22 cellular contexts compared by ENCODE assay signal in the genomic region with DNA sequence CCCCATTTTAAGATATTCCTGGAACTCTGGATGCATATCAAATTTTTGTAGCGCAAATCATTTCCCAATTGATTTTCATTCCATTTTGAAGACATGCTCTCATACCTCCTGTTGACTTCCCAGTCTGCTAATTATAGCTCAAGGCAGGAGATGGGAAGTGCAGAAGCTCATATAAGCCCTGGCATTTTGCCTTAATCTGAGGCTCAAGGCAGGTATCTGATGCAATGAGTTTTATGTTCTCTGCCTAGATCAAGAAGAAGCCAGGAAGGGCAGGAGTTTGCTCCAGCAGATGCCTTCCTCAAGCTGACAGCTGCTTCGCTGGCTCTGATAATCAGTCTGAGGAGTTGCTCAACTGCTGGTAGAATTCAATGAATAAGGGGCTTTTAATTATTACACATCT.
DNase-seq lines count a peak whose midpoint lies in the region; ATAC-seq and TF ChIP-seq lines count a peak whose summit lies in the region.
"Had no signal": no experiment of that assay in that cellular context is flagged by ENCODE, and none has a peak within 500 bp of the region (broad histone marks: within the 10 kb centered on the region; RNA-seq: fewer than 3 reads in every experiment).

No MANE protein-coding gene starts in this region.

- WGBS in body of pancreas, 2 donors, result 38 to 66% methylated on average over 2 of the region's 2 CpGs

- no peaks in the 10 kb centered on the region for H4K20me1 ChIP-seq in Karpas-422 (ENCODE audit: insufficient read depth, low read depth, low read length)
- H4K20me1 ChIP-seq: BLaER1 had no signal

- no peak overlapping the region for H3K4me2 ChIP-seq in Karpas-422 (ENCODE audit: low read depth, low read length, poor library complexity, severe bottlenecking)
- H3K4me2 ChIP-seq: BLaER1 had no signal

- no peaks in the 10 kb centered on the region for H3K36me3 Mint-ChIP-seq in T-helper 2 cell treated with Interferon-gamma antibody and Interleukin-4, amounts not matched to agents 5 μg/mL and 100 μg/mL, for 36 hours (ENCODE audit: low read depth)
- H3K36me3 Mint-ChIP-seq in stimulated activated effector memory CD8-positive, alpha-beta T cell treated with anti-CD3 and anti-CD28 coated beads, Interleukin-12 subunit alpha, Interleukin-12 subunit beta, amount 100 ng/mL, for 72 hours, result no peaks in the 10 kb centered on the region
- H3K36me3 Mint-ChIP-seq: activated naive CD8-positive, alpha-beta T cell treated with anti-CD3 and anti-CD28 coated beads, Interleukin-2, amount 10 ng/mL, durations not matched to agents 7 days and 5 days had no signal

- TF ChIP-seq POLR2A in body of pancreas (IDR thresholded peaks at IDR 0.05) (no peak), vagina (IDR thresholded peaks at IDR 0.05) (no peak)

- H3K27ac Mint-ChIP-seq in T-helper 2 cell treated with Interferon-gamma antibody and Interleukin-4, amounts not matched to agents 5 μg/mL and 100 μg/mL, for 36 hours, result no peak overlapping the region
- no peak overlapping the region for H3K27ac Mint-ChIP-seq in stimulated activated effector memory CD8-positive, alpha-beta T cell treated with anti-CD3 and anti-CD28 coated beads, Interleukin-12 subunit alpha, Interleukin-12 subunit beta, amount 100 ng/mL, for 72 hours
- H3K27ac Mint-ChIP-seq: activated naive CD8-positive, alpha-beta T cell treated with anti-CD3 and anti-CD28 coated beads, Interleukin-2, amount 10 ng/mL, durations not matched to agents 7 days and 5 days; activated T-cell treated with anti-CD3 and anti-CD28 coated beads, Interleukin-2, amount 50 U/mL, for 24 hours; nephron; stimulated activated naive B cell treated with anti-CD40 and anti-IgM and Interleukin-4, amounts not matched to agents 10 μg/mL and 1 μg/mL and 100 μg/mL, for 72 hours had no signal

- peaks cover 5% of the 10 kb centered on the region for H3K27me3 Mint-ChIP-seq in T-helper 2 cell treated with Interferon-gamma antibody and Interleukin-4, amounts not matched to agents 5 μg/mL and 100 μg/mL, for 36 hours (ENCODE audit: low read depth)

- peak; percentile 42 for ATAC-seq in body of pancreas
- no peak for ATAC-seq in stimulated activated effector memory CD8-positive, alpha-beta T cell treated with anti-CD3 and anti-CD28 coated beads, Interleukin-12 subunit alpha, Interleukin-12 subunit beta, amount 100 ng/mL, for 72 hours
- ATAC-seq: esophagus mucosa; lower lobe of right lung; stimulated activated naive B cell treated with anti-CD40 and anti-IgM and Interleukin-4, amounts not matched to agents 10 μg/mL and 1 μg/mL and 100 μg/mL, for 72 hours had no signal

- DNase-seq in DMS 273 treated with DMSO at 0.1 percent for 48 hours (lab: John Stamatoyannopoulos, UW) (peak; percentile 62), Karpas-422 (peak; percentile 28), body of pancreas (peak in 2 of 4 donors; percentile 13 to 27), myocyte (ENCODE audit: low read depth) (peak; percentile 18), vagina (ENCODE audit: extremely low spot score in 2 of 2) (no peak)
- no peak for DNase-seq in T-helper 2 cell treated with Interferon-gamma antibody and Interleukin-4, amounts not matched to agents 5 μg/mL and 100 μg/mL, for 36 hours (ENCODE audit: low spot score)
- DNase-seq in stimulated activated effector memory CD8-positive, alpha-beta T cell treated with anti-CD3 and anti-CD28 coated beads, Interleukin-12 subunit alpha, Interleukin-12 subunit beta, amount 100 ng/mL, for 72 hours (ENCODE audit: low spot score in 2 of 2), result no peak
- DNase-seq: activated CD4-positive, alpha-beta T cell treated with anti-CD3 and anti-CD28 coated beads for 48 hours; activated gamma-delta T cell treated with Interleukin-2 at 50 U/mL for 16 hours; activated naive CD8-positive, alpha-beta T cell treated with anti-CD3 and anti-CD28 coated beads, Interleukin-2, amount 10 ng/mL, durations not matched to agents 7 days and 5 days; activated T-cell treated with anti-CD3 and anti-CD28 coated beads, Interleukin-2, amount 50 U/mL, for 24 hours; foreskin fibroblast; H7; heart left ventricle; lower lobe of right lung; NCI-H1436 treated with DMSO at 0.1 percent for 48 hours; stimulated activated naive B cell treated with anti-CD40 and anti-IgM and Interleukin-4, amounts not matched to agents 10 μg/mL and 1 μg/mL and 100 μg/mL, for 72 hours had no signal

- H3K9me3 ChIP-seq in Karpas-422 (ENCODE audit: low read length) (no peaks in the 10 kb centered on the region), body of pancreas (no peaks in the 10 kb centered on the region), vagina (no peaks in the 10 kb centered on the region)
- H3K9me3 ChIP-seq: ascending aorta, BLaER1, lower lobe of right lung had no signal

- no peak overlapping the region for H3K9ac ChIP-seq in Karpas-422 (ENCODE audit: low read length)
- H3K9ac ChIP-seq: BLaER1 had no signal

- H3K4me3 Mint-ChIP-seq in T-helper 2 cell treated with Interferon-gamma antibody and Interleukin-4, amounts not matched to agents 5 μg/mL and 100 μg/mL, for 36 hours, result no peak overlapping the region
- H3K4me3 Mint-ChIP-seq in stimulated activated effector memory CD8-positive, alpha-beta T cell treated with anti-CD3 and anti-CD28 coated beads, Interleukin-12 subunit alpha, Interleukin-12 subunit beta, amount 100 ng/mL, for 72 hours, result no peak overlapping the region
- H3K4me3 Mint-ChIP-seq: activated naive CD8-positive, alpha-beta T cell treated with anti-CD3 and anti-CD28 coated beads, Interleukin-2, amount 10 ng/mL, durations not matched to agents 7 days and 5 days; activated T-cell treated with anti-CD3 and anti-CD28 coated beads, Interleukin-2, amount 50 U/mL, for 24 hours; nephron; stimulated activated naive B cell treated with anti-CD40 and anti-IgM and Interleukin-4, amounts not matched to agents 10 μg/mL and 1 μg/mL and 100 μg/mL, for 72 hours had no signal

- no peaks in the 10 kb centered on the region for H3K9me3 Mint-ChIP-seq in T-helper 2 cell treated with Interferon-gamma antibody and Interleukin-4, amounts not matched to agents 5 μg/mL and 100 μg/mL, for 36 hours
- peaks cover 6% of the 10 kb centered on the region for H3K9me3 Mint-ChIP-seq in stimulated activated effector memory CD8-positive, alpha-beta T cell treated with anti-CD3 and anti-CD28 coated beads, Interleukin-12 subunit alpha, Interleukin-12 subunit beta, amount 100 ng/mL, for 72 hours
- H3K9me3 Mint-ChIP-seq: activated naive CD8-positive, alpha-beta T cell treated with anti-CD3 and anti-CD28 coated beads, Interleukin-2, amount 10 ng/mL, durations not matched to agents 7 days and 5 days had no signal

- no peak overlapping the region for H2AFZ ChIP-seq in Karpas-422 (ENCODE audit: low read length)

- TF ChIP-seq CTCF in body of pancreas (IDR thresholded peaks at IDR 0.05) (no peak), vagina (IDR thresholded peaks at IDR 0.05) (no peak)

- H3K27ac ChIP-seq in Karpas-422 (ENCODE audit: low read length), result no peak overlapping the region
- no peak overlapping the region for H3K27ac ChIP-seq in body of pancreas
- no peak overlapping the region for H3K27ac ChIP-seq in vagina
- H3K27ac ChIP-seq: ascending aorta, BLaER1, heart left ventricle, lower lobe of right lung, skin epidermis had no signal

- no peaks in the 10 kb centered on the region for H3K4me1 Mint-ChIP-seq in T-helper 2 cell treated with Interferon-gamma antibody and Interleukin-4, amounts not matched to agents 5 μg/mL and 100 μg/mL, for 36 hours (ENCODE audit: low read depth)
- H3K4me1 Mint-ChIP-seq in stimulated activated effector memory CD8-positive, alpha-beta T cell treated with anti-CD3 and anti-CD28 coated beads, Interleukin-12 subunit alpha, Interleukin-12 subunit beta, amount 100 ng/mL, for 72 hours, result no peaks in the 10 kb centered on the region
- H3K4me1 Mint-ChIP-seq: activated naive CD8-positive, alpha-beta T cell treated with anti-CD3 and anti-CD28 coated beads, Interleukin-2, amount 10 ng/mL, durations not matched to agents 7 days and 5 days; nephron; stimulated activated naive B cell treated with anti-CD40 and anti-IgM and Interleukin-4, amounts not matched to agents 10 μg/mL and 1 μg/mL and 100 μg/mL, for 72 hours had no signal

- no peaks in the 10 kb centered on the region for H3K9me2 ChIP-seq in Karpas-422 (replicated peaks; ENCODE audit: insufficient read depth, low read length)

- H3K36me3 ChIP-seq in Karpas-422 (ENCODE audit: insufficient read depth, low read length) (no peaks in the 10 kb centered on the region; the same call in 1 of the 2 replicates), body of pancreas (replicated peaks in 1 of 2; ENCODE audit: insufficient read depth in 1 of 2, low read depth in 2 of 2) (no peaks in the 10 kb centered on the region), vagina (no peaks in the 10 kb centered on the region)
- H3K36me3 ChIP-seq: ascending aorta, BLaER1, heart left ventricle, lower lobe of right lung had no signal

- H3K4me1 ChIP-seq in Karpas-422 (ENCODE audit: low read length), result no peaks in the 10 kb centered on the region
- H3K4me1 ChIP-seq in body of pancreas, result no peaks in the 10 kb centered on the region
- H3K4me1 ChIP-seq in vagina, result no peaks in the 10 kb centered on the region
- H3K4me1 ChIP-seq: ascending aorta, BLaER1, lower lobe of right lung had no signal

- intact Hi-C loops in body of pancreas (cut with DNase I) (no loop called here), vagina (cut with DNase I) (no loop called here)

- H3K4me3 ChIP-seq in Karpas-422 (ENCODE audit: low read length) (no peak overlapping the region), body of pancreas (no peak overlapping the region), vagina (no peak overlapping the region)
- H3K4me3 ChIP-seq: ascending aorta, BLaER1, heart left ventricle, lower lobe of right lung, skin epidermis had no signal

- no peaks in the 10 kb centered on the region for H3K79me2 ChIP-seq in Karpas-422 (ENCODE audit: low read length)

- no peaks in the 10 kb centered on the region for H3K27me3 ChIP-seq in Karpas-422 (ENCODE audit: low read length)
- H3K27me3 ChIP-seq in body of pancreas, result no peaks in the 10 kb centered on the region
- no peaks in the 10 kb centered on the region for H3K27me3 ChIP-seq in vagina
- H3K27me3 ChIP-seq: ascending aorta, BLaER1, heart left ventricle had no signal

Comparison
In these comparisons a context has a peak if more than half of its experiments do, and no peak if none do; other contexts are left out.
1. DNase-seq: peak in DMS 273 treated with DMSO at 0.1 percent for 48 hours (single experiment), Karpas-422 (single experiment) and myocyte (single experiment); none in T-helper 2 cell treated with Interferon-gamma antibody and Interleukin-4, amounts not matched to agents 5 μg/mL and 100 μg/mL, for 36 hours (single experiment), vagina (0 of 2) and stimulated activated effector memory CD8-positive, alpha-beta T cell treated with anti-CD3 and anti-CD28 coated beads, Interleukin-12 subunit alpha, Interleukin-12 subunit beta, amount 100 ng/mL, for 72 hours (0 of 2).